In genomic region chr4:16187455-16187854, GRCh38 we compare ENCODE assay signal across 29 cellular contexts.
"Had no signal": no experiment of that assay in that cellular context is flagged by ENCODE, and none has a peak within 500 bp of the region (broad histone marks: within the 10 kb centered on the region; RNA-seq: fewer than 3 reads in every experiment).

No MANE protein-coding gene starts in this region.

- H3K4me1 Mint-ChIP-seq: activated naive CD4-positive, alpha-beta T cell treated with anti-CD3 and anti-CD28 coated beads, Interleukin-2, amount 10 ng/mL, durations not matched to agents 7 days and 5 days; activated naive CD8-positive, alpha-beta T cell treated with anti-CD3 and anti-CD28 coated beads, Interleukin-2, amount 10 ng/mL, durations not matched to agents 7 days and 5 days; endodermal cell; nephron progenitor cell had no signal

- H3K27ac Mint-ChIP-seq: activated naive CD4-positive, alpha-beta T cell treated with anti-CD3 and anti-CD28 coated beads, Interleukin-2, amount 10 ng/mL, durations not matched to agents 7 days and 5 days; activated naive CD8-positive, alpha-beta T cell treated with anti-CD3 and anti-CD28 coated beads, Interleukin-2, amount 10 ng/mL, durations not matched to agents 7 days and 5 days; activated T-cell treated with anti-CD3 and anti-CD28 coated beads, Interleukin-2, amount 50 U/mL, for 24 hours; dendritic cell treated with granulocyte-macrophage colony-stimulating factor and Interleukin-4, amounts not matched to agents 40 ng/mL and 50 ng/mL, for 4 days; endodermal cell; nephron progenitor cell; progenitor cell of endocrine pancreas; T-helper 1 cell treated with Interleukin-12 subunit alpha and Interleukin-12 subunit beta and Interleukin-4 antibody, amounts not matched to agents 30 μg/mL and 1 μg/mL, for 36 hours had no signal

- DNase-seq: activated CD4-positive, alpha-beta T cell treated with anti-CD3 and anti-CD28 coated beads for 48 hours; activated CD4-positive, alpha-beta T cell treated with anti-CD3 and anti-CD28 coated beads, Interleukin-2, amount 50 U/mL, for 48 hours; activated CD8-positive, alpha-beta memory T cell treated with anti-CD3 and anti-CD28 coated beads, Interleukin-2, amount 50 U/mL, for 48 hours; activated gamma-delta T cell; activated naive CD4-positive, alpha-beta T cell treated with anti-CD3 and anti-CD28 coated beads, Interleukin-2, amount 10 ng/mL, durations not matched to agents 7 days and 5 days; activated naive CD8-positive, alpha-beta T cell treated with anti-CD3 and anti-CD28 coated beads, Interleukin-2, amount 10 ng/mL, durations not matched to agents 7 days and 5 days; activated T-cell treated with anti-CD3 and anti-CD28 coated beads, Interleukin-2, amount 50 U/mL, for 24 hours; amniotic stem cell; brain microvascular endothelial cell; caudate nucleus; endodermal cell; foreskin melanocyte; heart right ventricle; islet precursor cell; left cardiac atrium; left ventricle myocardium superior; nephron progenitor cell; ovary; stimulated activated CD4-positive, alpha-beta T cell treated with anti-CD3 and anti-CD28 coated beads, Interleukin-15, amount 100 ng/mL, for 24 hours; stimulated activated CD4-positive, alpha-beta T cell treated with anti-CD3 and anti-CD28 coated beads, Interleukin-2, amount 100 ng/mL, for 24 hours; stimulated activated naive CD4-positive, alpha-beta T cell; T-helper 9 cell; WERI-Rb-1 had no signal

- H3K4me3 Mint-ChIP-seq: activated naive CD4-positive, alpha-beta T cell treated with anti-CD3 and anti-CD28 coated beads, Interleukin-2, amount 10 ng/mL, durations not matched to agents 7 days and 5 days; activated naive CD8-positive, alpha-beta T cell treated with anti-CD3 and anti-CD28 coated beads, Interleukin-2, amount 10 ng/mL, durations not matched to agents 7 days and 5 days; activated T-cell treated with anti-CD3 and anti-CD28 coated beads, Interleukin-2, amount 50 U/mL, for 24 hours; dendritic cell treated with granulocyte-macrophage colony-stimulating factor and Interleukin-4, amounts not matched to agents 40 ng/mL and 50 ng/mL, for 4 days; endodermal cell; nephron progenitor cell; T-helper 1 cell treated with Interleukin-12 subunit alpha and Interleukin-12 subunit beta and Interleukin-4 antibody, amounts not matched to agents 30 μg/mL and 1 μg/mL, for 36 hours had no signal

- H3K9me3 Mint-ChIP-seq: activated naive CD4-positive, alpha-beta T cell treated with anti-CD3 and anti-CD28 coated beads, Interleukin-2, amount 10 ng/mL, durations not matched to agents 7 days and 5 days; activated naive CD8-positive, alpha-beta T cell treated with anti-CD3 and anti-CD28 coated beads, Interleukin-2, amount 10 ng/mL, durations not matched to agents 7 days and 5 days; activated T-cell treated with anti-CD3 and anti-CD28 coated beads, Interleukin-2, amount 50 U/mL, for 24 hours; dendritic cell treated with granulocyte-macrophage colony-stimulating factor and Interleukin-4, amounts not matched to agents 40 ng/mL and 50 ng/mL, for 4 days; endodermal cell; nephron progenitor cell; T-helper 1 cell treated with Interleukin-12 subunit alpha and Interleukin-12 subunit beta and Interleukin-4 antibody, amounts not matched to agents 30 μg/mL and 1 μg/mL, for 36 hours had no signal

- FAIRE-seq: astrocyte, TTC549 had no signal

- ATAC-seq: activated CD4-positive, CD25-positive, alpha-beta regulatory T cell treated with anti-CD3 and anti-CD28 coated beads, Interleukin-2, amount 50 U/mL, for 24 hours; heart right ventricle; left cardiac atrium; left ventricle myocardium superior had no signal

- H3K27me3 Mint-ChIP-seq: activated naive CD4-positive, alpha-beta T cell treated with anti-CD3 and anti-CD28 coated beads, Interleukin-2, amount 10 ng/mL, durations not matched to agents 7 days and 5 days; activated naive CD8-positive, alpha-beta T cell treated with anti-CD3 and anti-CD28 coated beads, Interleukin-2, amount 10 ng/mL, durations not matched to agents 7 days and 5 days; activated T-cell treated with anti-CD3 and anti-CD28 coated beads, Interleukin-2, amount 50 U/mL, for 24 hours; dendritic cell treated with granulocyte-macrophage colony-stimulating factor and Interleukin-4, amounts not matched to agents 40 ng/mL and 50 ng/mL, for 4 days; progenitor cell of endocrine pancreas had no signal
